In the genomic region with DNA sequence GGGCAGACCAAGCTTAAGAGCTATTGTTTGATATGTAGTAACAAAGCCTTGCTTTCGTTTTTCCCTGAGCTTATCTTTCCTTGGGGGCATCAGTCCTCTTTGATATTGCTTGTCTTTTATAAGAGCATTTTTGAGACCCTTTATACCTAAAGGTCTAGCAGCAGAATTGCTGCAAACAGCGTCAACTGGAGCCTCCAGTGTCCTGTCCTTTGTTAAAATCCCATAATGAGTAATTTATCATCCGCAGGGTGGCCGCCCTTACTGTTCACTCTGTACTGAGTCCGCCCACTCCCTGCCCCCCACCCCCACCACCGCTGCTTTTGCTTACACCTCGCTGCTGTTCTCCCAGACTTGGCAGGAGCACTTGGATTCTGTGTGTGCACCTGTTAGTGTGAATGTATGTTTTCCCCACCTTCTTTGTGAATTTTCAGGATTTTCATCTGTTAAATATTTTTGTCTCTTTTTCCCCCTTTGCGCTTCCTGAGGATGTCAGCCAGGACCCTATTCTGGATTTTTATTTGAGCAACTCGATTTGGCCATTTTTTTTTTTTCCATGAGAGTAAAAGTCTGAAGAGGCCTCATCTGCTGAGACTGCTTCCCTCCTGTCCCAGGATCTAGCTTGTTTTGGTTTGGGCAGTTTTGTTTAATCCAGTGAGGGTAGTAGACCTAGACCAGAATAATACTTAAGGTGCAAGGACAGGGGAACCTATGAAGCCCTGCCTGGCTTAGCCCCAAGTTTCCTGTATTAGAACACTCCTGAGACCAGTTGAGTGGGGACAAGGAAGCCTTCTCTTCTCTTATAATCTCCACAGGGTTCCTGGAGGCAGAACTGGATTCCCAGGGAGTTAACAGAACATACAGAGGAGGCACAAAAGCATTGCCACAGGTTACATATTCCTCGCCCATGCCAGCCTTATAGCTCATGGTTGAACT, we compare ENCODE assay signal across 8 cellular contexts. TPM values are rescaled to one million over a fixed set of nuclear protein-coding genes. Genes with fewer than 3 reads are reported as not detected.
DNase-seq lines count a peak whose midpoint lies in the region; ATAC-seq lines count a peak whose summit lies in the region.

No MANE protein-coding gene starts in this region.

- no peak overlapping the region for H3K18ac ChIP-seq in trophoblast cell (ENCODE audit: low read length)

- no peak overlapping the region for H2AFZ ChIP-seq in trophoblast cell (ENCODE audit: insufficient read depth, low read length, poor library complexity)

- no peak overlapping the region for H4K91ac ChIP-seq in trophoblast cell (ENCODE audit: low read depth, low read length)

- H2BK120ac ChIP-seq in trophoblast cell (ENCODE audit: insufficient read depth, low read length, poor library complexity) = no peak overlapping the region

- no peaks in the 10 kb centered on the region for H3K27me3 ChIP-seq in duodenal mucosa (ENCODE audit: control insufficient read depth in 1 of 2, insufficient read depth in 2 of 2, low read length in 2 of 2)
- H3K27me3 ChIP-seq in trophoblast cell (ENCODE audit: insufficient read depth, low read length) = no peaks in the 10 kb centered on the region

- H2BK12ac ChIP-seq in trophoblast cell (ENCODE audit: low read length) = no peak overlapping the region

- no CpG with 5 or more reads among the region's 10 CpGs for WGBS in trophoblast cell (ENCODE audit: extremely low coverage, insufficient coverage, insufficient read length)

- H3K4ac ChIP-seq in trophoblast cell (ENCODE audit: low read depth, low read length) = no peak overlapping the region

- H3K4me3 ChIP-seq in duodenal mucosa (ENCODE audit: low read depth in 1 of 2, low read length in 2 of 2) (peak overlapping the region; percentile 40), trophoblast cell (ENCODE audit: low read depth, low read length) (no peak overlapping the region)

- DNase-seq in DMS153 treated with DMSO at 0.1 percent for 48 hours (lab: John Stamatoyannopoulos, UW; ENCODE audit: unreplicated experiment) = peak; percentile 47
- peak; percentile 41 for DNase-seq in NCI-H2196 treated with DMSO at 0.1 percent for 48 hours (lab: John Stamatoyannopoulos, UW; ENCODE audit: unreplicated experiment)
- no peak for DNase-seq in trophoblast cell
- no peak for DNase-seq in D341Med (ENCODE audit: low spot score)

- H2BK5ac ChIP-seq in trophoblast cell (ENCODE audit: low read depth, low read length, poor library complexity) = no peak overlapping the region

- peak overlapping the region; percentile 62 for H3K27ac ChIP-seq in duodenal mucosa (ENCODE audit: low read depth, low read length)
- peak overlapping the region; percentile 86 for H3K27ac ChIP-seq in trophoblast cell (ENCODE audit: low read depth, low read length)

- H3K9me3 ChIP-seq in duodenal mucosa (ENCODE audit: control insufficient read depth in 1 of 2, low read length in 2 of 2) = no peaks in the 10 kb centered on the region
- no peaks in the 10 kb centered on the region for H3K9me3 ChIP-seq in trophoblast cell (ENCODE audit: insufficient read depth, low read depth, low read length)

- peaks cover 4% of the 10 kb centered on the region for H3K79me1 ChIP-seq in trophoblast cell (ENCODE audit: low read length)

- no peak overlapping the region for H3K4me2 ChIP-seq in trophoblast cell (ENCODE audit: low read length)

- H3K36me3 ChIP-seq in duodenal mucosa (ENCODE audit: control insufficient read depth in 1 of 2, insufficient read depth in 2 of 2, low read length in 2 of 2) (peaks cover 5 to 13% of the 10 kb centered on the region in 2 donors), trophoblast cell (ENCODE audit: control insufficient read depth in 1 of 2, insufficient read depth in 2 of 2, low read length in 2 of 2) (no peaks in the 10 kb centered on the region)

- no peak overlapping the region for H4K8ac ChIP-seq in trophoblast cell (ENCODE audit: low read depth, low read length)

- ATAC-seq in GM21423 (IDR thresholded peaks at IDR 0.05; ENCODE audit: unreplicated experiment) (no peak), HG03095 (IDR thresholded peaks at IDR 0.05; ENCODE audit: unreplicated experiment) (no peak), HG03378 (IDR thresholded peaks at IDR 0.05; ENCODE audit: unreplicated experiment) (no peak)

- no peak overlapping the region for H3K23ac ChIP-seq in trophoblast cell (ENCODE audit: low read length)

- H3K14ac ChIP-seq in trophoblast cell (ENCODE audit: low read length) = no peak overlapping the region

- H3K4me1 ChIP-seq in duodenal mucosa (ENCODE audit: control insufficient read depth in 1 of 2, insufficient read depth in 2 of 2, low read length in 2 of 2) (peaks cover 45 to 57% of the 10 kb centered on the region in 2 donors), trophoblast cell (ENCODE audit: control insufficient read depth in 1 of 2, insufficient read depth in 2 of 2, low read length in 2 of 2) (peaks cover 12 to 14% of the 10 kb centered on the region in 2 experiments)

- H2AK5ac ChIP-seq in trophoblast cell (ENCODE audit: low read length) = no peak overlapping the region

- H3K9ac ChIP-seq in duodenal mucosa (ENCODE audit: low read depth in 1 of 2, low read length in 2 of 2) (peak overlapping the region; percentile 30 to 33), trophoblast cell (ENCODE audit: low read length) (no peak overlapping the region)

- no peaks in the 10 kb centered on the region for H3K79me2 ChIP-seq in trophoblast cell (ENCODE audit: control insufficient read depth, insufficient read depth, low read length, poor library complexity)

- no peak overlapping the region for H4K12ac ChIP-seq in trophoblast cell (ENCODE audit: low read depth, low read length)

RNA-seq across cellular contexts. Expression of gene AGFG2, which starts 8.1 kb away (rescaled TPM):
- 3.0 TPM in 2 replicates for polyA plus RNA-seq in trophoblast cell (2013)

RNA-seq across cellular contexts. Expression of gene SAP25, which starts 26.6 kb away (rescaled TPM):
- polyA plus RNA-seq in trophoblast cell (2013) = 1.4 and 2.0 TPM in 2 replicates

RNA-seq across cellular contexts. Expression of gene LRCH4, which starts 38.8 kb away (rescaled TPM):
- polyA plus RNA-seq in trophoblast cell (2013) = 37.0 and 40.0 TPM in 2 replicates

RNA-seq across cellular contexts. Expression of gene FBXO24, which starts 39.0 kb away (rescaled TPM):
- 0.29 and 0.47 TPM in 2 replicates for polyA plus RNA-seq in trophoblast cell (2013)

RNA-seq across cellular contexts. Expression of gene PCOLCE, which starts 55.0 kb away (rescaled TPM):
- polyA plus RNA-seq in trophoblast cell (2013) = 37.2 and 37.6 TPM in 2 replicates

Comparison
In these comparisons a context has a peak if more than half of its experiments do, and no peak if none do; other contexts are left out.
1. DNase-seq: peak in DMS153 treated with DMSO at 0.1 percent for 48 hours (single experiment) and NCI-H2196 treated with DMSO at 0.1 percent for 48 hours (single experiment); none in trophoblast cell (0 of 2) and D341Med (single experiment).